ENCODE assay signal across 7 cellular contexts in genomic region chr13:19056355-19056880, GRCh38.
"Had no signal": no experiment of that assay in that cellular context is flagged by ENCODE, and none has a peak within 500 bp of the region (broad histone marks: within the 10 kb centered on the region; RNA-seq: fewer than 3 reads in every experiment).

No MANE protein-coding gene starts in this region.

- H3K27ac ChIP-seq: GM23248 had no signal

- H3K27me3 Mint-ChIP-seq: IgD-negative memory B cell had no signal

- DNase-seq: GM23248, GOT3, H7, HFFc6 had no signal

- H3K4me1 Mint-ChIP-seq: IgD-negative memory B cell had no signal

- H3K4me3 Mint-ChIP-seq: HFFc6, IgD-negative memory B cell had no signal

- H3K4me1 ChIP-seq: HAP-1 had no signal

- H3K4me3 ChIP-seq: GM23248, HAP-1 had no signal

- H3K36me3 ChIP-seq: HAP-1 had no signal

- H3K27ac Mint-ChIP-seq: HFFc6 had no signal

- ATAC-seq: HCT116 had no signal
